Comparison of ENCODE assay signal across 14 cellular contexts in the genomic region with DNA sequence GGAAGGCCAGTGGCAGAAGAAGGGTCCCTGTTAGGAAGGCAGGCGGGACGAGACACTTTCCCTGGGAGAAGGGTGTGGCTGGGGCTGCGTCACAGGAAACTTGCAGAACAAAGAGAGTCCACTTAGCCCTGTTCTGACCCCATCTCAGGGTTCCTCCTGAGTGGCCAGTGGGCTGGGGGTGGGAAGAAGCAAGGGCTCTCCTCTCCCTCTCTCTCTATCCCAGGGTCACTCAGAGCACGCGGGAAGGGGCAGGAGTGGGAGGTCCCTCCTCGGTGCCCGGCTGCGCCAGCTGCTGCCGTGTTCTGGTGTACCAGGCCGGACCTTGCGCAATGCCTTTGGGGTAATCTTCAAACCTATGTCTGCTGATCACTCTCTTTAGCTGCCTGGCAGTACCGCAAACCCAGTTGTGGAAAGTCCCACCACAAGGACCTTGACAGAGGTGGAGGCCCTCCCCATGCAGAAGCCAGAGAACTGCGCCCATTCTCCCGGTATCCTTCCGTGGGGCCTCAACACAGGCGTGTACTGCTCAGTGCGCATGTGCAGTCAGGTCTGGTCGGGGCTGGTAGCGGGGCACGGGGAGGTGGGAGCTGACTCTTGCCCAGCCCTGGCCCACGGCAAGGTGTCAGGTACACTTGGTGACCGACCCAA. TPM values are rescaled to one million over a fixed set of nuclear protein-coding genes. Genes with fewer than 3 reads are reported as not detected.
DNase-seq lines count a peak whose midpoint lies in the region; ATAC-seq, FAIRE-seq and TF ChIP-seq lines count a peak whose summit lies in the region.
"Had no signal": no experiment of that assay in that cellular context is flagged by ENCODE, and none has a peak within 500 bp of the region (broad histone marks: within the 10 kb centered on the region; RNA-seq: fewer than 3 reads in every experiment).

No MANE protein-coding gene starts in this region.

- H3K79me1 ChIP-seq in H1 (ENCODE audit: low read depth, low read length): no peaks in the 10 kb centered on the region

- POLR2A ChIA-PET in H1 (lab: Charles Lee; ENCODE audit: partially characterized antibody): no interaction called here

- 0 out of 4 replicates have a peak overlapping the region, but pooled peaks of 1 of the 2 experiments have one; percentile 42 for H3K4me2 ChIP-seq in H1 (ENCODE audit: insufficient read depth in 1 of 2, low read depth in 2 of 2, low read length in 2 of 2)

- CTCF ChIA-PET in H1 (lab: Charles Lee; ENCODE audit: partially characterized antibody): interaction anchor here (1.3 kb wide), 1 partner anchor 13 kb away, joined by 3 read pairs; no protein-coding TSS in a partner anchor
- CTCF ChIA-PET in activated naive CD4-positive, alpha-beta T cell treated with anti-CD3 and anti-CD28 coated beads, Interleukin-2, amount 10 ng/mL, durations not matched to agents 7 days and 5 days (lab: Charles Lee): no interaction called here

- H3K27ac ChIP-seq in 22Rv1: peak overlapping the region; percentile 45
- no peak overlapping the region for H3K27ac ChIP-seq in H1 (ENCODE audit: low read depth, low read length)
- H3K27ac ChIP-seq: HL-60 had no signal

- TF ChIP-seq RAD21 in H1 (IDR thresholded peaks at IDR 0.05 in 1 of 2, conservative IDR thresholded peaks at IDR 0.05 in 1 of 2; ENCODE audit: low read depth in 2 of 2, low read length in 2 of 2): no peak

- no peak for TF ChIP-seq CTCF in 22Rv1 (IDR thresholded peaks at IDR 0.05)
- no peak for TF ChIP-seq CTCF in H1 (IDR thresholded peaks at IDR 0.05; ENCODE audit: control extremely low read depth in 1 of 3, insufficient read depth in 1 of 3, low read depth in 1 of 3, low read length in 3 of 3)

- FAIRE-seq in H1 (lab: Jason Lieb, UNC): no peak
- FAIRE-seq: TTC549 had no signal

- no peak for TF ChIP-seq POLR2A in H1 (IDR thresholded peaks at IDR 0.05; ENCODE audit: control extremely low read depth in 1 of 2, low read depth in 2 of 2, low read length in 2 of 2)

- H3K18ac ChIP-seq in H1 (ENCODE audit: extremely low read depth, low read length): 0 out of 2 replicates have a peak overlapping the region, but pooled peaks have one; percentile 24

- H3K9me3 Mint-ChIP-seq in activated naive CD4-positive, alpha-beta T cell treated with anti-CD3 and anti-CD28 coated beads, Interleukin-2, amount 10 ng/mL, durations not matched to agents 7 days and 5 days: peaks cover 4% of the 10 kb centered on the region

- H3K4me3 Mint-ChIP-seq in activated naive CD4-positive, alpha-beta T cell treated with anti-CD3 and anti-CD28 coated beads, Interleukin-2, amount 10 ng/mL, durations not matched to agents 7 days and 5 days: no peak overlapping the region
- H3K4me3 Mint-ChIP-seq: neural crest cell had no signal

- H2BK15ac ChIP-seq in H1 (ENCODE audit: low read length): 0 out of 2 replicates have a peak overlapping the region, but pooled peaks have one; percentile 46

- no peak overlapping the region for H4K8ac ChIP-seq in H1 (ENCODE audit: extremely low read depth, insufficient read depth, low read length)

- H3K56ac ChIP-seq in H1 (replicated peaks; ENCODE audit: insufficient read length, low read depth, low read length): no peak overlapping the region

- peak overlapping the region; percentile 85 for H3K4ac ChIP-seq in H1 (replicated peaks; ENCODE audit: insufficient read length, low read depth, low read length)

- no peak overlapping the region for H2AFZ ChIP-seq in H1 (ENCODE audit: low read length)

- no peak overlapping the region for H3K27ac Mint-ChIP-seq in activated naive CD4-positive, alpha-beta T cell treated with anti-CD3 and anti-CD28 coated beads, Interleukin-2, amount 10 ng/mL, durations not matched to agents 7 days and 5 days
- H3K27ac Mint-ChIP-seq: activated naive CD4-positive, alpha-beta T cell treated with anti-CD3 and anti-CD28 coated beads, Interleukin-2, amount 50 U/mL, for 72 hours had no signal

- H3K36me3 Mint-ChIP-seq in activated naive CD4-positive, alpha-beta T cell treated with anti-CD3 and anti-CD28 coated beads, Interleukin-2, amount 10 ng/mL, durations not matched to agents 7 days and 5 days: no peaks in the 10 kb centered on the region

- ATAC-seq in GM21576 (IDR thresholded peaks at IDR 0.05; ENCODE audit: unreplicated experiment): no peak
- ATAC-seq: activated naive CD4-positive, alpha-beta T cell treated with anti-CD3 and anti-CD28 coated beads, Interleukin-2, amount 50 U/mL, for 72 hours had no signal

- H2BK20ac ChIP-seq in H1 (ENCODE audit: low read length): peak overlapping the region; percentile 68; the same call in 1 of the 2 replicates

- no peak overlapping the region for H3K14ac ChIP-seq in H1 (ENCODE audit: insufficient read length)

- no peak overlapping the region for H2BK120ac ChIP-seq in H1 (replicated peaks; ENCODE audit: low read depth, low read length)

- no peak overlapping the region for H3K23ac ChIP-seq in H1 (ENCODE audit: insufficient read length)

- H2AK5ac ChIP-seq in H1 (ENCODE audit: low read depth, low read length): no peak overlapping the region

- no peaks in the 10 kb centered on the region for H3K23me2 ChIP-seq in H1 (ENCODE audit: low read depth, low read length)

- H2BK5ac ChIP-seq in H1 (ENCODE audit: low read depth, low read length): no peak overlapping the region

- H3K4me3 ChIP-seq in H1 (ENCODE audit: extremely low read depth in 1 of 4, insufficient read depth in 2 of 4, low read depth in 3 of 4, low read length in 4 of 4): no peak overlapping the region

- peaks cover 5 to 8% (median 6%) of the 10 kb centered on the region in 4 experiments; a peak in 6 of 7 replicates for H3K4me1 ChIP-seq in H1 (replicated peaks in 1 of 4; ENCODE audit: control insufficient read depth in 3 of 4, insufficient read depth in 4 of 4, low read length in 3 of 4)

- H3K9me3 ChIP-seq in H1 (ENCODE audit: insufficient read depth in 2 of 2, low read depth in 1 of 2, low read length in 1 of 2): peaks cover 0 to 3% of the 10 kb centered on the region in 2 experiments; a peak in 3 of 4 replicates

- DNase-seq in NCI-H460 (ENCODE audit: extremely low read depth, low read depth) (peak; percentile 77), H1 (ENCODE audit: low read depth in 1 of 2, low spot score in 2 of 2) (no peak), mucosa of gallbladder (ENCODE audit: low spot score) (peak; percentile 53), DMS53 treated with DMSO at 0.1 percent for 48 hours (lab: John Stamatoyannopoulos, UW; ENCODE audit: unreplicated experiment) (no peak), NCI-H82 treated with DMSO at 0.1 percent for 48 hours (lab: John Stamatoyannopoulos, UW; ENCODE audit: unreplicated experiment) (no peak)
- no peak for DNase-seq in activated naive CD4-positive, alpha-beta T cell treated with anti-CD3 and anti-CD28 coated beads, Interleukin-2, amount 10 ng/mL, durations not matched to agents 7 days and 5 days
- DNase-seq: NCI-H510A treated with DMSO at 0.1 percent for 48 hours, SHP77 had no signal

- H4K91ac ChIP-seq in H1 (replicated peaks; ENCODE audit: insufficient read length, low read length): no peak overlapping the region

- no peaks in the 10 kb centered on the region for H3K79me2 ChIP-seq in H1 (ENCODE audit: control insufficient read depth in 1 of 2, insufficient read depth in 2 of 2, low read length in 2 of 2)

- no peaks in the 10 kb centered on the region for H3K27me3 ChIP-seq in H1 (replicated peaks in 1 of 4; ENCODE audit: control insufficient read depth in 3 of 4, extremely low read depth in 1 of 4, insufficient read depth in 3 of 4, low read length in 3 of 4)

- H3K36me3 ChIP-seq in H1 (ENCODE audit: control insufficient read depth in 2 of 4, insufficient read depth in 4 of 4, low read length in 3 of 4): no peaks in the 10 kb centered on the region

- H4K20me1 ChIP-seq in H1 (replicated peaks in 1 of 2; ENCODE audit: control insufficient read depth in 1 of 2, insufficient read depth in 2 of 2, low read length in 2 of 2): no peaks in the 10 kb centered on the region

- TF ChIP-seq EP300 in H1 (IDR thresholded peaks at IDR 0.05; ENCODE audit: borderline replicate concordance in 1 of 2, low read depth in 2 of 2, low read length in 2 of 2): no peak

- peaks cover 11% of the 10 kb centered on the region for H3K27me3 Mint-ChIP-seq in activated naive CD4-positive, alpha-beta T cell treated with anti-CD3 and anti-CD28 coated beads, Interleukin-2, amount 10 ng/mL, durations not matched to agents 7 days and 5 days

- H3K4me1 Mint-ChIP-seq in activated naive CD4-positive, alpha-beta T cell treated with anti-CD3 and anti-CD28 coated beads, Interleukin-2, amount 10 ng/mL, durations not matched to agents 7 days and 5 days: peaks cover 25% of the 10 kb centered on the region

- WGBS in H1 (ENCODE audit: extremely low coverage in 1 of 2, insufficient coverage in 1 of 2, insufficient read length in 1 of 2, insufficient replicate concordance in 2 of 2, low coverage in 1 of 2, low lambda C conversion rate in 2 of 2, missing lambda C conversion rate in 1 of 2), 2 experiments: 88% methylated on average over 22 of the region's 22 CpGs; no CpG with 5 or more reads in 1 of the 2 experiments

- no peak overlapping the region for H3K9ac ChIP-seq in H1 (replicated peaks in 1 of 4; ENCODE audit: extremely low read depth in 1 of 4, low read depth in 3 of 4, low read length in 3 of 4)

- H2BK12ac ChIP-seq in H1 (ENCODE audit: low read depth, low read length): peak overlapping the region; percentile 88

- H4K5ac ChIP-seq in H1 (ENCODE audit: insufficient read length, low read depth, low read length): no peak overlapping the region

TF ChIP-seq in H1, 55 proteins besides CTCF, POLR2A, EP300 and RAD21:
- TF ChIP-seq CEBPB (IDR thresholded peaks at IDR 0.05; ENCODE audit: low read depth, low read length): peak; percentile 76
- TF ChIP-seq, protein P1, sequence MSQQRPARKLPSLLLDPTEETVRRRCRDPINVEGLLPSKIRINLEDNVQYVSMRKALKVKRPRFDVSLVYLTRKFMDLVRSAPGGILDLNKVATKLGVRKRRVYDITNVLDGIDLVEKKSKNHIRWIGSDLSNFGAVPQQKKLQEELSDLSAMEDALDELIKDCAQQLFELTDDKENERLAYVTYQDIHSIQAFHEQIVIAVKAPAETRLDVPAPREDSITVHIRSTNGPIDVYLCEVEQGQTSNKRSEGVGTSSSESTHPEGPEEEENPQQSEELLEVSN (IDR thresholded peaks at IDR 0.05): no peak

RNA-seq across cellular contexts. Expression of a gene that starts 47.8 kb away (rescaled TPM):
- total RNA-seq in NCI-H460 (2014; rRNA removed; shearing (Covaris generic)): 3.7 and 5.0 TPM in 2 replicates
- 8.9 and 25.1 TPM in 2 replicates for polyA plus RNA-seq in NCI-H460 (2014; cell fraction: nucleus; rRNA removed)
- 3.0 and 4.5 TPM in 2 replicates for total RNA-seq in H1 (2021; fragmentation: NEBNext Ultra II Directional; extraction: Animal tissue kit (Norgen Biotek cat#: 25700))
- 1.6 and 1.9 TPM in 2 replicates for polyA plus RNA-seq in H1 (2011; rRNA removed)
- 2.4 TPM for polyA plus RNA-seq in H1 (2011; cell fraction: cytosol; rRNA removed)
- 1.8 TPM for polyA plus RNA-seq in H1 (2011; cell fraction: nucleus; rRNA removed)
- 2.3 to 3.2 TPM (median 2.6 TPM) in 4 replicates for polyA plus RNA-seq in H1 (2012, experiment 1 of 2)
- 1.3 TPM for polyA plus RNA-seq in H1 (2012, experiment 2 of 2)
- 3.6 TPM for polyA plus RNA-seq in H1 (2013, experiment 1 of 2)
- polyA plus RNA-seq in H1 (2013, experiment 2 of 2): 3.3 TPM
- 4.4 and 6.3 TPM in 2 replicates for polyA minus RNA-seq in H1 (2011; rRNA and poly(A)+ RNA removed)
- 2.9 TPM for polyA minus RNA-seq in H1 (2011; cell fraction: cytosol; rRNA and poly(A)+ RNA removed)
- 8.2 TPM for polyA minus RNA-seq in H1 (2011; cell fraction: nucleus; rRNA and poly(A)+ RNA removed)
- 56.2 TPM for total RNA-seq in mucosa of gallbladder

Comparison
In these comparisons a context has a peak if more than half of its experiments do, and no peak if none do; other contexts are left out.
1. DNase-seq: peak in NCI-H460 (single experiment) and mucosa of gallbladder (single experiment); none in H1 (0 of 2), DMS53 treated with DMSO at 0.1 percent for 48 hours (single experiment), NCI-H82 treated with DMSO at 0.1 percent for 48 hours (single experiment) and activated naive CD4-positive, alpha-beta T cell treated with anti-CD3 and anti-CD28 coated beads, Interleukin-2, amount 10 ng/mL, durations not matched to agents 7 days and 5 days (single experiment).